9 cellular contexts compared by ENCODE assay signal in the genomic region with DNA sequence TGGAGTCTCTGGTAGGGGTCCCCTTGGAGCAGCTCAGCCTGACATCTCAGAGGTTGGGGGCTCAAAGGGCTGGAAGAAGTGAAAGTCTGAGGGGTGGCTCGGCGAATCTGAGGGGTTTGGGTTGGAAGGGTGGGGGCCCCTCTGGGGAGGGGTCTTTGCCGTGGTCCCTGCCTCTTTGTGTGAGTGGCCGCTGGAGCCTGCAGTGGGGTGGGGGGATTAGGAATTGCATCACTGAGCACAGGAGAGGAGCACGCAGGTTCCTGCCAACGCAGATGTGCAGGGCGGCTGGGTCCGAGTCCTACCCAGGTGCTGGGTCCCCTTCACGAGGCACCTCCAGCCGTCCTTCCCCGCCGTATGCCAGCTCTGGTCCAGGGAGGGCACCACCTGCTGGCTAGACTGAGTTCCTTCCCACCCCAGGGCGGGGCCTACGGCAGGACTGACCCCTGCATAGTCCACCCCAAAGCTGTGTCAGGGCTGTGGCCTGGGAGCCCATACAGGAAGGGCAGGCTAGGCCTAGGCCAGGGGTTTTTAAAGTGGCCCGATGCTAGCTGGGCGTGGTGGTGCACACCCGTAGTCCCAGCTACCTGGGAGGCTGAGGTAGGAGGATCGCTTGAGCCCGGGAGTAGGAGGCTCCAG. TPM values are rescaled to one million over a fixed set of nuclear protein-coding genes. Genes with fewer than 3 reads are reported as not detected.
A peak's percentile ranks its signal among the peaks of the same experiment; 100 is the strongest.
DNase-seq lines count a peak whose midpoint lies in the region; ATAC-seq and TF ChIP-seq lines count a peak whose summit lies in the region.
"Had no signal": no experiment of that assay in that cellular context is flagged by ENCODE, and none has a peak within 500 bp of the region (broad histone marks: within the 10 kb centered on the region; RNA-seq: fewer than 3 reads in every experiment).

No MANE protein-coding gene starts in this region.

- TF ChIP-seq CTCF in GM23338 (conservative IDR thresholded peaks at IDR 0.05; ENCODE audit: low read depth in 2 of 2) = peak; percentile 55 to 81
- peak; percentile 63 for TF ChIP-seq CTCF in activated CD8-positive, alpha-beta T cell treated with anti-CD3 and anti-CD28 coated beads for 36 hours (IDR thresholded peaks at IDR 0.05)

- intact Hi-C loops in activated CD8-positive, alpha-beta T cell treated with anti-CD3 and anti-CD28 coated beads for 36 hours (cut with micrococcal nuclease) = no loop called here

- peaks cover 7% of the 10 kb centered on the region; the same call in 1 of the 2 replicates for H3K27me3 ChIP-seq in GM23338 (ENCODE audit: insufficient read depth)
- H3K27me3 ChIP-seq: adrenal gland had no signal

- peak; percentile 24 to 28 for DNase-seq in AML-193 (lab: John Stamatoyannopoulos, UW)
- DNase-seq in GM23338 (ENCODE audit: low spot score) = peak; percentile 79
- DNase-seq in activated CD8-positive, alpha-beta T cell treated with anti-CD3 and anti-CD28 coated beads for 36 hours = peak; percentile 51
- DNase-seq in kidney tubule cell (ENCODE audit: low spot score) = peak; percentile 26
- no peak for DNase-seq in glomerular visceral epithelial cell (ENCODE audit: extremely low spot score)

- H3K9me2 ChIP-seq in GM23338 (ENCODE audit: insufficient read depth) = no peaks in the 10 kb centered on the region

- ATAC-seq in GM23338 = peak; percentile 46
- no peak for ATAC-seq in activated CD8-positive, alpha-beta T cell treated with anti-CD3 and anti-CD28 coated beads for 36 hours
- no peak for ATAC-seq in HG02763 (IDR thresholded peaks at IDR 0.05; ENCODE audit: unreplicated experiment)
- no peak for ATAC-seq in GM18861 (IDR thresholded peaks at IDR 0.05; ENCODE audit: unreplicated experiment)
- no peak for ATAC-seq in GM21360 (IDR thresholded peaks at IDR 0.05; ENCODE audit: unreplicated experiment)

- no peak overlapping the region for H3K27ac Mint-ChIP-seq in GM23338
- H3K27ac Mint-ChIP-seq in activated CD8-positive, alpha-beta T cell treated with anti-CD3 and anti-CD28 coated beads for 36 hours = peak overlapping the region; percentile 99

- POLR2A ChIA-PET in activated CD8-positive, alpha-beta T cell treated with anti-CD3 and anti-CD28 coated beads for 36 hours (lab: Charles Lee) = interaction anchor here (0.7 to 23.2 kb wide), 5 partner anchors 7 to 401 kb away, joined by 3 to 399 read pairs (median 211); a partner anchor contains a TSS

- CTCF ChIA-PET in activated CD8-positive, alpha-beta T cell treated with anti-CD3 and anti-CD28 coated beads for 36 hours (lab: Charles Lee) = interaction anchor here (1.1 to 14.5 kb wide), 16 partner anchors 9 to 156 kb away, joined by 3 to 406 read pairs (median 6); a partner anchor contains a TSS

- no peak overlapping the region for H2AFZ ChIP-seq in GM23338

- H3K4me1 Mint-ChIP-seq in GM23338 = peaks cover 41% of the 10 kb centered on the region
- peaks cover 79% of the 10 kb centered on the region for H3K4me1 Mint-ChIP-seq in activated CD8-positive, alpha-beta T cell treated with anti-CD3 and anti-CD28 coated beads for 36 hours (ENCODE audit: low read depth)

- H3K4me1 ChIP-seq in GM23338 (ENCODE audit: insufficient read depth) = peaks cover 29% of the 10 kb centered on the region

- no peaks in the 10 kb centered on the region; the same call in 2 of the 3 replicates for H3K9me3 Mint-ChIP-seq in GM23338
- H3K9me3 Mint-ChIP-seq in activated CD8-positive, alpha-beta T cell treated with anti-CD3 and anti-CD28 coated beads for 36 hours = no peaks in the 10 kb centered on the region

- H3K4me3 ChIP-seq in GM23338 = no peak overlapping the region
- H3K4me3 ChIP-seq: adrenal gland had no signal

- H3K27me3 Mint-ChIP-seq in GM23338 (ENCODE audit: insufficient read depth, low read depth, poor library complexity) = peaks cover 21% of the 10 kb centered on the region
- no peaks in the 10 kb centered on the region for H3K27me3 Mint-ChIP-seq in activated CD8-positive, alpha-beta T cell treated with anti-CD3 and anti-CD28 coated beads for 36 hours

- no peaks in the 10 kb centered on the region for H3K36me3 Mint-ChIP-seq in GM23338 (ENCODE audit: low read depth)
- peaks cover 69% of the 10 kb centered on the region for H3K36me3 Mint-ChIP-seq in activated CD8-positive, alpha-beta T cell treated with anti-CD3 and anti-CD28 coated beads for 36 hours (ENCODE audit: low read depth)

- no peak overlapping the region for H3K4me3 Mint-ChIP-seq in GM23338
- peak overlapping the region; percentile 99 for H3K4me3 Mint-ChIP-seq in activated CD8-positive, alpha-beta T cell treated with anti-CD3 and anti-CD28 coated beads for 36 hours

- no peaks in the 10 kb centered on the region for H3K36me3 ChIP-seq in GM23338 (ENCODE audit: insufficient read depth)
- H3K36me3 ChIP-seq: adrenal gland had no signal

- no peaks in the 10 kb centered on the region; the same call in 1 of the 2 replicates for H4K20me1 ChIP-seq in GM23338 (replicated peaks; ENCODE audit: insufficient read depth)

- H3K79me2 ChIP-seq in GM23338 (replicated peaks; ENCODE audit: insufficient read depth) = no peaks in the 10 kb centered on the region

- H3K4me2 ChIP-seq in GM23338 = no peak overlapping the region

- H3F3A ChIP-seq in GM23338 (replicated peaks; ENCODE audit: low read depth) = 0 out of 2 replicates have a peak, but pooled peaks cover 2% of the 10 kb centered on the region

- no peak overlapping the region for H3K27ac ChIP-seq in GM23338 (ENCODE audit: low read depth)
- H3K27ac ChIP-seq: adrenal gland had no signal

TF ChIP-seq in GM23338, 12 proteins besides CTCF, POLR2A, EP300 and RAD21 (continues in another document):
- TF ChIP-seq EZH2phosphoT487 (IDR thresholded peaks at IDR 0.05; ENCODE audit: unreplicated experiment) (no peak), STAT1 (IDR thresholded peaks at IDR 0.05; ENCODE audit: unreplicated experiment) (no peak), JUNB (IDR thresholded peaks at IDR 0.05; ENCODE audit: unreplicated experiment) (no peak), POLR2AphosphoS5 (IDR thresholded peaks at IDR 0.05; ENCODE audit: low read depth) (no peak), EZH2 (IDR thresholded peaks at IDR 0.05; ENCODE audit: low read depth, unreplicated experiment) (no peak), NANOG (IDR thresholded peaks at IDR 0.05; ENCODE audit: borderline replicate concordance) (no peak), ZNF331 (CRISPR knock-in tag; IDR thresholded peaks at IDR 0.05; ENCODE audit: low read depth) (no peak), ZNF114 (CRISPR knock-in tag; IDR thresholded peaks at IDR 0.05) (no peak)
- TF ChIP-seq, protein P1, sequence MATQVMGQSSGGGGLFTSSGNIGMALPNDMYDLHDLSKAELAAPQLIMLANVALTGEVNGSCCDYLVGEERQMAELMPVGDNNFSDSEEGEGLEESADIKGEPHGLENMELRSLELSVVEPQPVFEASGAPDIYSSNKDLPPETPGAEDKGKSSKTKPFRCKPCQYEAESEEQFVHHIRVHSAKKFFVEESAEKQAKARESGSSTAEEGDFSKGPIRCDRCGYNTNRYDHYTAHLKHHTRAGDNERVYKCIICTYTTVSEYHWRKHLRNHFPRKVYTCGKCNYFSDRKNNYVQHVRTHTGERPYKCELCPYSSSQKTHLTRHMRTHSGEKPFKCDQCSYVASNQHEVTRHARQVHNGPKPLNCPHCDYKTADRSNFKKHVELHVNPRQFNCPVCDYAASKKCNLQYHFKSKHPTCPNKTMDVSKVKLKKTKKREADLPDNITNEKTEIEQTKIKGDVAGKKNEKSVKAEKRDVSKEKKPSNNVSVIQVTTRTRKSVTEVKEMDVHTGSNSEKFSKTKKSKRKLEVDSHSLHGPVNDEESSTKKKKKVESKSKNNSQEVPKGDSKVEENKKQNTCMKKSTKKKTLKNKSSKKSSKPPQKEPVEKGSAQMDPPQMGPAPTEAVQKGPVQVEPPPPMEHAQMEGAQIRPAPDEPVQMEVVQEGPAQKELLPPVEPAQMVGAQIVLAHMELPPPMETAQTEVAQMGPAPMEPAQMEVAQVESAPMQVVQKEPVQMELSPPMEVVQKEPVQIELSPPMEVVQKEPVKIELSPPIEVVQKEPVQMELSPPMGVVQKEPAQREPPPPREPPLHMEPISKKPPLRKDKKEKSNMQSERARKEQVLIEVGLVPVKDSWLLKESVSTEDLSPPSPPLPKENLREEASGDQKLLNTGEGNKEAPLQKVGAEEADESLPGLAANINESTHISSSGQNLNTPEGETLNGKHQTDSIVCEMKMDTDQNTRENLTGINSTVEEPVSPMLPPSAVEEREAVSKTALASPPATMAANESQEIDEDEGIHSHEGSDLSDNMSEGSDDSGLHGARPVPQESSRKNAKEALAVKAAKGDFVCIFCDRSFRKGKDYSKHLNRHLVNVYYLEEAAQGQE (IDR thresholded peaks at IDR 0.05; ENCODE audit: unreplicated experiment) = no peak

RNA-seq across cellular contexts. Expression of a gene that starts 9.9 kb away (rescaled TPM):
- total RNA-seq in GM23338 (2014; rRNA removed; shearing (Covaris generic)) = 9.3 and 23.1 TPM in 2 replicates
- polyA plus RNA-seq in GM23338 (2016; fragmentation: Nextera tagmentation; extraction: Ambion mirVana) = 5.6 and 6.6 TPM in 2 replicates
- total RNA-seq in activated CD8-positive, alpha-beta T cell treated with anti-CD3 and anti-CD28 coated beads for 36 hours = 100 to 1,000 TPM; 285 to 298 TPM

RNA-seq across cellular contexts. Expression of a gene that starts 30.3 kb away (rescaled TPM):
- total RNA-seq in GM23338 (2014; rRNA removed; shearing (Covaris generic)) = not detected in 2 replicates
- polyA plus RNA-seq in GM23338 (2016; fragmentation: Nextera tagmentation; extraction: Ambion mirVana) = 0.23 TPM in 1 of 2 replicates, not detected in the other
- under 1 TPM; 0.27 to 0.63 TPM for total RNA-seq in activated CD8-positive, alpha-beta T cell treated with anti-CD3 and anti-CD28 coated beads for 36 hours
- polyA plus RNA-seq: adrenal gland had no signal

Comparison
In these comparisons a context has a peak if more than half of its experiments do, and no peak if none do; other contexts are left out.
1. RNA of a gene that starts 9.9 kb away (total RNA-seq): 285 to 298 TPM in activated CD8-positive, alpha-beta T cell treated with anti-CD3 and anti-CD28 coated beads for 36 hours; 9.3 to 23.1 TPM in GM23338; every median in the first group is over 10 times any median in the second.